In genomic region chr5:163585206-163585605, GRCh38 we compare ENCODE assay signal across 26 cellular contexts.
DNase-seq lines count a peak whose midpoint lies in the region; ATAC-seq, FAIRE-seq and TF ChIP-seq lines count a peak whose summit lies in the region.
"Had no signal": no experiment of that assay in that cellular context is flagged by ENCODE, and none has a peak within 500 bp of the region (broad histone marks: within the 10 kb centered on the region; RNA-seq: fewer than 3 reads in every experiment).

No MANE protein-coding gene starts in this region.

- CTCF ChIA-PET in AG04450 (lab: Charles Lee): no interaction called here

- no peaks in the 10 kb centered on the region for H4K20me1 ChIP-seq in astrocyte (ENCODE audit: insufficient read depth, low read length)

- peak overlapping the region; percentile 60 for H3K9ac ChIP-seq in astrocyte (ENCODE audit: low read length)

- H3K4me1 ChIP-seq in astrocyte (ENCODE audit: insufficient read depth, low read length): peaks cover 16% of the 10 kb centered on the region
- H3K4me1 ChIP-seq: gastrocnemius medialis, left lung, upper lobe of left lung had no signal

- POLR2A ChIA-PET in AG04450 (lab: Yijun Ruan, JAX): interaction anchor here (0.9 kb wide), 1 partner anchor 13 kb away, joined by 3 read pairs; no protein-coding TSS in a partner anchor

- peak; percentile 52 for FAIRE-seq in astrocyte (lab: Jason Lieb, UNC)
- no peak for FAIRE-seq in HTR-8/SVneo (lab: Jason Lieb, UNC)

- no peak overlapping the region for H3K4me3 ChIP-seq in AG04450 (ENCODE audit: low read depth, low read length)
- H3K4me3 ChIP-seq in astrocyte (ENCODE audit: insufficient read depth, low read depth, low read length): no peak overlapping the region
- H3K4me3 ChIP-seq: gastrocnemius medialis, GM23338, left lung, smooth muscle cell, upper lobe of left lung had no signal

- peak overlapping the region; percentile 68 for H3K4me2 ChIP-seq in astrocyte (ENCODE audit: low read length)
- H3K4me2 ChIP-seq: GM23338, smooth muscle cell had no signal

- H3K9me3 ChIP-seq in AG04450 (ENCODE audit: control insufficient read depth, insufficient read depth, low read length): no peaks in the 10 kb centered on the region; the same call in 1 of the 2 replicates
- no peaks in the 10 kb centered on the region for H3K9me3 ChIP-seq in astrocyte (ENCODE audit: insufficient read depth, low read depth, low read length)
- H3K9me3 ChIP-seq: gastrocnemius medialis, left lung, upper lobe of left lung had no signal

- H3K9me3 Mint-ChIP-seq in HFFc6 (no peaks in the 10 kb centered on the region), astrocyte (ENCODE audit: unreplicated experiment) (peaks cover 3% of the 10 kb centered on the region)
- H3K9me3 Mint-ChIP-seq: activated CD8-positive, alpha-beta T cell treated with anti-CD3 and anti-CD28 coated beads for 36 hours; activated naive CD4-positive, alpha-beta T cell treated with anti-CD3 and anti-CD28 coated beads, Interleukin-2, amount 50 U/mL, for 72 hours; activated T-cell treated with anti-CD3 and anti-CD28 coated beads, Interleukin-2, amount 50 U/mL, for 72 hours; CD8-positive, alpha-beta memory T cell; neural crest cell; T-helper 2 cell treated with Interferon-gamma antibody and Interleukin-4, amounts not matched to agents 5 μg/mL and 100 μg/mL, for 36 hours had no signal

- ATAC-seq in omental fat pad (ENCODE audit: low FRiP score): no peak
- ATAC-seq: activated CD8-positive, alpha-beta T cell treated with anti-CD3 and anti-CD28 coated beads for 36 hours; activated naive CD4-positive, alpha-beta T cell treated with anti-CD3 and anti-CD28 coated beads, Interleukin-2, amount 50 U/mL, for 72 hours; activated T-cell treated with anti-CD3 and anti-CD28 coated beads, Interleukin-2, amount 50 U/mL, for 72 hours; gastrocnemius medialis; GM23338; left lung had no signal

- H3K27me3 Mint-ChIP-seq in HFFc6 (ENCODE audit: insufficient read depth): no peaks in the 10 kb centered on the region
- H3K27me3 Mint-ChIP-seq in astrocyte (ENCODE audit: low read depth, unreplicated experiment): no peaks in the 10 kb centered on the region

- peak overlapping the region; percentile 3 for H2AFZ ChIP-seq in astrocyte (ENCODE audit: low read depth, low read length)
- H2AFZ ChIP-seq: GM23338 had no signal

- H3K36me3 Mint-ChIP-seq in HFFc6 (ENCODE audit: low read depth) (no peaks in the 10 kb centered on the region), astrocyte (ENCODE audit: low read depth, unreplicated experiment) (no peaks in the 10 kb centered on the region)
- H3K36me3 Mint-ChIP-seq: activated naive CD4-positive, alpha-beta T cell treated with anti-CD3 and anti-CD28 coated beads, Interleukin-2, amount 50 U/mL, for 72 hours; CD8-positive, alpha-beta memory T cell had no signal

- TF ChIP-seq CTCF in AG04450 (IDR thresholded peaks at IDR 0.05; ENCODE audit: low read depth, low read length) (no peak), HFFc6 (IDR thresholded peaks at IDR 0.05) (no peak), astrocyte (IDR thresholded peaks at IDR 0.05; ENCODE audit: insufficient read depth, low read depth, low read length) (no peak), omental fat pad (IDR thresholded peaks at IDR 0.05) (no peak)

- H3K27ac ChIP-seq in AG04450 (ENCODE audit: low read depth, low read length) (peak overlapping the region; percentile 59), astrocyte (ENCODE audit: low read depth, low read length) (peak overlapping the region; percentile 89)
- H3K27ac ChIP-seq: brain microvascular endothelial cell, gastrocnemius medialis, left lung, upper lobe of left lung had no signal

- H3K4me3 Mint-ChIP-seq in HFFc6: 0 out of 2 replicates have a peak overlapping the region, but pooled peaks have one; percentile 30
- H3K4me3 Mint-ChIP-seq in astrocyte (ENCODE audit: unreplicated experiment): no peak overlapping the region
- H3K4me3 Mint-ChIP-seq: activated CD8-positive, alpha-beta T cell treated with anti-CD3 and anti-CD28 coated beads for 36 hours; activated T-cell treated with anti-CD3 and anti-CD28 coated beads, Interleukin-2, amount 50 U/mL, for 72 hours; CD8-positive, alpha-beta memory T cell; GM23338; neural crest cell; T-helper 2 cell treated with Interferon-gamma antibody and Interleukin-4, amounts not matched to agents 5 μg/mL and 100 μg/mL, for 36 hours had no signal

- H3K27me3 ChIP-seq in AG04450 (ENCODE audit: control insufficient read depth, insufficient read depth, low read length) (no peaks in the 10 kb centered on the region), astrocyte (ENCODE audit: insufficient read depth, low read length) (no peaks in the 10 kb centered on the region)
- H3K27me3 ChIP-seq: brain microvascular endothelial cell, gastrocnemius medialis, left lung, upper lobe of left lung had no signal

- peak overlapping the region; percentile 60 for H3K27ac Mint-ChIP-seq in HFFc6
- H3K27ac Mint-ChIP-seq in astrocyte (ENCODE audit: unreplicated experiment): no peak overlapping the region
- H3K27ac Mint-ChIP-seq: activated CD8-positive, alpha-beta T cell treated with anti-CD3 and anti-CD28 coated beads for 36 hours; activated naive CD4-positive, alpha-beta T cell treated with anti-CD3 and anti-CD28 coated beads, Interleukin-2, amount 50 U/mL, for 72 hours; activated T-cell treated with anti-CD3 and anti-CD28 coated beads, Interleukin-2, amount 50 U/mL, for 72 hours; CD8-positive, alpha-beta memory T cell; GM23338; T-helper 2 cell treated with Interferon-gamma antibody and Interleukin-4, amounts not matched to agents 5 μg/mL and 100 μg/mL, for 36 hours had no signal

- no peaks in the 10 kb centered on the region for H3K36me3 ChIP-seq in astrocyte (ENCODE audit: insufficient read depth, low read length)
- H3K36me3 ChIP-seq: brain microvascular endothelial cell, gastrocnemius medialis, left lung, upper lobe of left lung had no signal

- peak; percentile 61 for DNase-seq in AG04450 (ENCODE audit: low read depth, low spot score)
- peak; percentile 62 for DNase-seq in HFFc6
- DNase-seq in astrocyte (ENCODE audit: low read depth): peak; percentile 87
- peak; percentile 37 for DNase-seq in hepatic stellate cell (ENCODE audit: low spot score)
- no peak for DNase-seq in DMS79 (lab: John Stamatoyannopoulos, UW)
- no peak for DNase-seq in omental fat pad (ENCODE audit: low spot score)
- DNase-seq in HTR-8/SVneo (ENCODE audit: insufficient read length, low spot score): no peak
- DNase-seq in NCI-H187 (lab: John Stamatoyannopoulos, UW): no peak
- DNase-seq: activated CD8-positive, alpha-beta T cell treated with anti-CD3 and anti-CD28 coated beads for 36 hours; activated T-cell treated with anti-CD3 and anti-CD28 coated beads, Interleukin-2, amount 50 U/mL, for 72 hours; brain microvascular endothelial cell; CD8-positive, alpha-beta memory T cell; DMS79 treated with DMSO at 0.1 percent for 48 hours; gastrocnemius medialis; left lung; NCI-H146; NCI-H2171 treated with DMSO at 0.1 percent for 48 hours; NCI-H774; OCI-M1; stimulated activated CD4-positive, alpha-beta T cell treated with anti-CD3 and anti-CD28 coated beads, Interleukin-4, amount 100 ng/mL, for 1 hour; upper lobe of left lung had no signal

- H3K4me1 Mint-ChIP-seq in HFFc6 (ENCODE audit: low read depth) (peaks cover 30% of the 10 kb centered on the region), astrocyte (ENCODE audit: low read depth, unreplicated experiment) (peaks cover 15% of the 10 kb centered on the region)
- H3K4me1 Mint-ChIP-seq: CD8-positive, alpha-beta memory T cell; GM23338; neural crest cell had no signal

- no peaks in the 10 kb centered on the region for H3K79me2 ChIP-seq in astrocyte (ENCODE audit: insufficient read depth, low read length)

Comparison
In these comparisons a context has a peak if more than half of its experiments do, and no peak if none do; other contexts are left out.
1. DNase-seq: peak in AG04450 (single experiment), HFFc6 (single experiment), astrocyte (single experiment) and hepatic stellate cell (single experiment); none in DMS79 (single experiment), omental fat pad (single experiment), HTR-8/SVneo (single experiment) and NCI-H187 (0 of 2).